In genomic region chr1:204493882-204494280, GRCh38 we compare ENCODE assay signal across 8 cellular contexts. TPM values are rescaled to one million over a fixed set of nuclear protein-coding genes. Genes with fewer than 3 reads are reported as not detected.
A peak's percentile ranks its signal among the peaks of the same experiment; 100 is the strongest.
DNase-seq lines count a peak whose midpoint lies in the region; ATAC-seq and TF ChIP-seq lines count a peak whose summit lies in the region.

No MANE protein-coding gene starts in this region.

- no peak for TF ChIP-seq CTCF in A673 (conservative IDR thresholded peaks at IDR 0.05; ENCODE audit: low read depth, low read length)
- TF ChIP-seq CTCF in endodermal cell (conservative IDR thresholded peaks at IDR 0.05), result no peak
- no peak for TF ChIP-seq CTCF in mesothelial cell of epicardium (IDR thresholded peaks at IDR 0.05; ENCODE audit: unreplicated experiment)

- intact Hi-C loops in A673 (cut with micrococcal nuclease; ENCODE audit: unreplicated experiment), result loop anchor here (2.0 kb wide), 1 partner anchor 47 kb away; no protein-coding TSS in a partner anchor

- H3K36me3 ChIP-seq in A673 (ENCODE audit: insufficient read depth, low read length, poor library complexity, severe bottlenecking), result no peaks in the 10 kb centered on the region
- H3K36me3 ChIP-seq in endodermal cell (ENCODE audit: control insufficient read depth, insufficient read depth, low read length), result no peaks in the 10 kb centered on the region

- H3K4me3 Mint-ChIP-seq in activated CD4-positive, alpha-beta T cell treated with anti-CD3 and anti-CD28 coated beads, Interleukin-2, amount 10 ng/mL, durations not matched to agents 7 days and 5 days, result peak overlapping the region; percentile 88
- H3K4me3 Mint-ChIP-seq in endodermal cell (peak overlapping the region; percentile 78), mesothelial cell of epicardium (peak overlapping the region; percentile 90)

- 0% methylated on average over 6 to 18 of the region's 18 CpGs for WGBS in endodermal cell (ENCODE audit: insufficient coverage in 1 of 2, insufficient read length in 1 of 2), 2 experiments

- peak overlapping the region; percentile 89 for H3K27ac Mint-ChIP-seq in activated CD4-positive, alpha-beta T cell treated with anti-CD3 and anti-CD28 coated beads, Interleukin-2, amount 10 ng/mL, durations not matched to agents 7 days and 5 days
- peak overlapping the region; percentile 87 for H3K27ac Mint-ChIP-seq in endodermal cell
- H3K27ac Mint-ChIP-seq in mesothelial cell of epicardium, result peak overlapping the region; percentile 98

- H3K9me3 Mint-ChIP-seq in activated CD4-positive, alpha-beta T cell treated with anti-CD3 and anti-CD28 coated beads, Interleukin-2, amount 10 ng/mL, durations not matched to agents 7 days and 5 days, result no peaks in the 10 kb centered on the region
- H3K9me3 Mint-ChIP-seq in endodermal cell (no peaks in the 10 kb centered on the region), mesothelial cell of epicardium (no peaks in the 10 kb centered on the region)

- DNase-seq in A673 (ENCODE audit: low spot score), result peak; percentile 44
- DNase-seq in NCI-H2196 (lab: John Stamatoyannopoulos, UW; ENCODE audit: unreplicated experiment), result peak; percentile 42
- peak; percentile 68 for DNase-seq in activated CD4-positive, alpha-beta T cell treated with anti-CD3 and anti-CD28 coated beads, Interleukin-2, amount 10 ng/mL, durations not matched to agents 7 days and 5 days
- DNase-seq in endodermal cell, result no peak
- no peak for DNase-seq in mesothelial cell of epicardium (ENCODE audit: low spot score in 2 of 2, unreplicated experiment in 2 of 2)
- peak; percentile 73 for DNase-seq in superior temporal gyrus (ENCODE audit: extremely low spot score)

- H3K9me3 ChIP-seq in A673 (ENCODE audit: low read depth, low read length, poor library complexity, severe bottlenecking), result no peaks in the 10 kb centered on the region
- no peaks in the 10 kb centered on the region for H3K9me3 ChIP-seq in endodermal cell (ENCODE audit: control insufficient read depth, low read length)

- H3K4me3 ChIP-seq in A673 (ENCODE audit: low read depth, low read length, poor library complexity, severe bottlenecking) (peak overlapping the region; percentile 94), endodermal cell (ENCODE audit: low read length) (peak overlapping the region; percentile 97)

- H3K27me3 ChIP-seq in A673 (replicated peaks; ENCODE audit: insufficient read depth, low read depth, low read length, poor library complexity) (no peaks in the 10 kb centered on the region), endodermal cell (ENCODE audit: control insufficient read depth, insufficient read depth, low read length, poor library complexity, severe bottlenecking) (peaks cover 27% of the 10 kb centered on the region)

- no peak for TF ChIP-seq POLR2A in GM18505 (IDR thresholded peaks at IDR 0.05; ENCODE audit: borderline replicate concordance, extremely low read depth, insufficient read depth, insufficient read length)

- POLR2A ChIA-PET in A673 (lab: Charles Lee; ENCODE audit: low non-redundant PET), result no interaction called here
- POLR2A ChIA-PET in activated CD4-positive, alpha-beta T cell treated with anti-CD3 and anti-CD28 coated beads, Interleukin-2, amount 10 ng/mL, durations not matched to agents 7 days and 5 days (lab: Charles Lee), result interaction anchor here (0.6 to 0.9 kb wide), 2 partner anchors 41 to 48 kb away, joined by 3 to 12 read pairs; no protein-coding TSS in a partner anchor

- H3K9ac ChIP-seq in endodermal cell (ENCODE audit: extremely low read depth, low read length, poor library complexity, severe bottlenecking), result peak overlapping the region; percentile 84

- peaks cover 21% of the 10 kb centered on the region for H3K4me1 ChIP-seq in A673 (ENCODE audit: insufficient read depth, low read length, poor library complexity, severe bottlenecking)
- H3K4me1 ChIP-seq in endodermal cell (ENCODE audit: control insufficient read depth, insufficient read depth, low read length), result peaks cover 8% of the 10 kb centered on the region

- peaks cover 9% of the 10 kb centered on the region for H3K36me3 Mint-ChIP-seq in activated CD4-positive, alpha-beta T cell treated with anti-CD3 and anti-CD28 coated beads, Interleukin-2, amount 10 ng/mL, durations not matched to agents 7 days and 5 days (ENCODE audit: low read depth)
- H3K36me3 Mint-ChIP-seq in endodermal cell (ENCODE audit: low read depth) (no peaks in the 10 kb centered on the region), mesothelial cell of epicardium (no peaks in the 10 kb centered on the region)

- H3K27me3 Mint-ChIP-seq in activated CD4-positive, alpha-beta T cell treated with anti-CD3 and anti-CD28 coated beads, Interleukin-2, amount 10 ng/mL, durations not matched to agents 7 days and 5 days, result no peaks in the 10 kb centered on the region
- H3K27me3 Mint-ChIP-seq in endodermal cell (ENCODE audit: insufficient read depth) (peaks cover 35% of the 10 kb centered on the region), mesothelial cell of epicardium (ENCODE audit: low read depth) (no peaks in the 10 kb centered on the region)

- CTCF ChIA-PET in A673 (lab: Charles Lee), result interaction anchor here (0.9 to 3.1 kb wide), 5 partner anchors 10 to 95 kb away, joined by 3 to 24 read pairs (median 12); no protein-coding TSS in a partner anchor
- CTCF ChIA-PET in activated CD4-positive, alpha-beta T cell treated with anti-CD3 and anti-CD28 coated beads, Interleukin-2, amount 10 ng/mL, durations not matched to agents 7 days and 5 days (lab: Charles Lee), result interaction anchor here (0.6 to 4.9 kb wide), 22 partner anchors 9 to 577 kb away, joined by 3 to 53 read pairs (median 4); no protein-coding TSS in a partner anchor

- H3K4me1 Mint-ChIP-seq in activated CD4-positive, alpha-beta T cell treated with anti-CD3 and anti-CD28 coated beads, Interleukin-2, amount 10 ng/mL, durations not matched to agents 7 days and 5 days, result peaks cover 61% of the 10 kb centered on the region
- H3K4me1 Mint-ChIP-seq in endodermal cell (peaks cover 27% of the 10 kb centered on the region), mesothelial cell of epicardium (peaks cover 29% of the 10 kb centered on the region)

- ATAC-seq in GM18505 (IDR thresholded peaks at IDR 0.05; ENCODE audit: unreplicated experiment) (peak; percentile 36), HG02973 (IDR thresholded peaks at IDR 0.05; ENCODE audit: unreplicated experiment) (peak; percentile 18)

- no TSS peak for BruUV-seq in A673 (replicated peaks; lab: Mats Ljungman, UMichigan)

- H3K27ac ChIP-seq in A673 (ENCODE audit: low read depth, low read length, poor library complexity, severe bottlenecking) (peak overlapping the region; percentile 83), endodermal cell (ENCODE audit: low read depth, low read length) (peak overlapping the region; percentile 98)

RNA-seq across cellular contexts. Expression of gene PIK3C2B, which starts 0.7 kb away (rescaled TPM):
- total RNA-seq in A673 (2021) (18.0 and 25.5 TPM in 2 replicates), endodermal cell (10 to 100 TPM; 21.3 to 23.9 TPM), mesothelial cell of epicardium (36.3 to 39.6 TPM (median 39.5 TPM) in 3 replicates)
- 10 to 100 TPM; 27.4 to 28.9 TPM for total RNA-seq in activated CD4-positive, alpha-beta T cell treated with anti-CD3 and anti-CD28 coated beads, Interleukin-2, amount 10 ng/mL, durations not matched to agents 7 days and 5 days
- 34.1 TPM for polyA plus RNA-seq in endodermal cell (2013, experiment 1 of 2)
- polyA plus RNA-seq in endodermal cell (2013, experiment 2 of 2), result 30.8 TPM

RNA-seq across cellular contexts. Expression of gene MDM4, which starts 22.3 kb away (rescaled TPM):
- total RNA-seq in A673 (2021) (71.3 and 86.1 TPM in 2 replicates), endodermal cell (100 to 1,000 TPM in 1 of 2 donors, 10 to 100 TPM in 1; 65.5 to 161 TPM), mesothelial cell of epicardium (132 to 154 TPM (median 136 TPM) in 3 replicates)
- 10 to 100 TPM; 95.0 to 98.1 TPM for total RNA-seq in activated CD4-positive, alpha-beta T cell treated with anti-CD3 and anti-CD28 coated beads, Interleukin-2, amount 10 ng/mL, durations not matched to agents 7 days and 5 days
- polyA plus RNA-seq in endodermal cell (2013, experiment 1 of 2), result 21.0 TPM
- polyA plus RNA-seq in endodermal cell (2013, experiment 2 of 2), result 23.6 TPM

Comparison
In these comparisons a context has a peak if more than half of its experiments do, and no peak if none do; other contexts are left out.
1. DNase-seq: peak in A673 (single experiment), NCI-H2196 (single experiment), activated CD4-positive, alpha-beta T cell treated with anti-CD3 and anti-CD28 coated beads, Interleukin-2, amount 10 ng/mL, durations not matched to agents 7 days and 5 days (single experiment) and superior temporal gyrus (single experiment); none in endodermal cell (single experiment) and mesothelial cell of epicardium (0 of 2).
2. Peak in every context shown above with its lines, with median percentiles within 50 percentile points of each other: H3K27ac Mint-ChIP-seq and H3K4me3 Mint-ChIP-seq.